ENCODE assay signal across 17 cellular contexts in genomic region chr12:57384512-57384911, GRCh38. TPM values are rescaled to one million over a fixed set of nuclear protein-coding genes. Genes with fewer than 3 reads are reported as not detected.
DNase-seq lines count a peak whose midpoint lies in the region; ATAC-seq and TF ChIP-seq lines count a peak whose summit lies in the region.
"Had no signal": no experiment of that assay in that cellular context is flagged by ENCODE, and none has a peak within 500 bp of the region (broad histone marks: within the 10 kb centered on the region; RNA-seq: fewer than 3 reads in every experiment).

No MANE protein-coding gene starts in this region.

- H3K27me3 Mint-ChIP-seq in CD8-positive, alpha-beta memory T cell: no peaks in the 10 kb centered on the region
- no peaks in the 10 kb centered on the region for H3K27me3 Mint-ChIP-seq in nephron (ENCODE audit: low read depth)
- H3K27me3 Mint-ChIP-seq: CD4-positive, CD25-positive, alpha-beta regulatory T cell had no signal

- peaks cover 4 to 13% (median 8%) of the 10 kb centered on the region in 3 donors for H3K4me1 Mint-ChIP-seq in CD8-positive, alpha-beta memory T cell
- H3K4me1 Mint-ChIP-seq in nephron: no peaks in the 10 kb centered on the region

- peaks cover 0 to 43% (median 13%) of the 10 kb centered on the region in 3 donors for H3K36me3 Mint-ChIP-seq in CD8-positive, alpha-beta memory T cell
- H3K36me3 Mint-ChIP-seq in nephron (ENCODE audit: low read depth): peaks cover 31% of the 10 kb centered on the region

- no peaks in the 10 kb centered on the region for H3K4me1 ChIP-seq in CD8-positive, alpha-beta memory T cell (ENCODE audit: insufficient read depth, low read length)
- H3K4me1 ChIP-seq in ascending aorta: peaks cover 0 to 3% of the 10 kb centered on the region in 2 donors
- peaks cover 8% of the 10 kb centered on the region for H3K4me1 ChIP-seq in psoas muscle
- H3K4me1 ChIP-seq in upper lobe of right lung: no peaks in the 10 kb centered on the region
- H3K4me1 ChIP-seq: BE2C, Caco-2 had no signal

- WGBS in psoas muscle, 3 donors: 34 to 71% (median 41%) methylated on average over 3 of the region's 3 CpGs

- ATAC-seq in psoas muscle (no peak), upper lobe of right lung (no peak)

- no peak overlapping the region for H3K4me3 Mint-ChIP-seq in CD8-positive, alpha-beta memory T cell
- H3K4me3 Mint-ChIP-seq in nephron: no peak overlapping the region
- H3K4me3 Mint-ChIP-seq: CD4-positive, CD25-positive, alpha-beta regulatory T cell had no signal

- CTCF ChIA-PET in CD8-positive, alpha-beta memory T cell (lab: Charles Lee): no interaction called here
- CTCF ChIA-PET in RWPE1 (lab: Yijun Ruan, JAX): interaction anchor here (0.7 kb wide), 1 partner anchor 44 kb away, joined by 6 read pairs; no protein-coding TSS in a partner anchor

- peak overlapping the region in 5 of 8 donors; percentile 6 to 68 (median 23) for H3K27ac Mint-ChIP-seq in CD8-positive, alpha-beta memory T cell
- peak overlapping the region in 2 of 3 experiments; percentile 24 to 31 for H3K27ac Mint-ChIP-seq in nephron

- intact Hi-C loops in ascending aorta (cut with DNase I): no loop called here
- intact Hi-C loops in psoas muscle (cut with DNase I): no loop called here
- intact Hi-C loops in upper lobe of right lung (cut with DNase I): no loop called here

- no peaks in the 10 kb centered on the region for H3K27me3 ChIP-seq in CD8-positive, alpha-beta memory T cell (ENCODE audit: insufficient read depth, low read length, poor library complexity, severe bottlenecking)
- H3K27me3 ChIP-seq in ascending aorta: no peaks in the 10 kb centered on the region
- no peaks in the 10 kb centered on the region for H3K27me3 ChIP-seq in psoas muscle (ENCODE audit: insufficient read depth in 3 of 3, low read length in 2 of 3)
- no peaks in the 10 kb centered on the region for H3K27me3 ChIP-seq in upper lobe of right lung
- H3K27me3 ChIP-seq: BE2C had no signal

- H3K4me3 ChIP-seq in CD8-positive, alpha-beta memory T cell (ENCODE audit: low read length): no peak overlapping the region
- H3K4me3 ChIP-seq in ascending aorta (no peak overlapping the region), coronary artery (no peak overlapping the region), psoas muscle (no peak overlapping the region), upper lobe of right lung (no peak overlapping the region)
- H3K4me3 ChIP-seq: GM23248, HAP-1 had no signal

- no peaks in the 10 kb centered on the region for H3K36me3 ChIP-seq in CD8-positive, alpha-beta memory T cell (ENCODE audit: insufficient read depth, low read length)
- H3K36me3 ChIP-seq in ascending aorta (no peaks in the 10 kb centered on the region), psoas muscle (ENCODE audit: insufficient read depth in 1 of 2, low read depth in 1 of 2) (peaks cover 0 to 14% of the 10 kb centered on the region in 2 donors), upper lobe of right lung (peaks cover 5% of the 10 kb centered on the region)
- H3K36me3 ChIP-seq: HAP-1 had no signal

- H3K27ac ChIP-seq in CD8-positive, alpha-beta memory T cell (ENCODE audit: low read depth, low read length): no peak overlapping the region
- H3K27ac ChIP-seq in RWPE1: peak overlapping the region; percentile 38; the same call in 1 of the 2 replicates
- H3K27ac ChIP-seq in ascending aorta: peak overlapping the region; percentile 23 to 64
- H3K27ac ChIP-seq in coronary artery: no peak overlapping the region
- H3K27ac ChIP-seq in psoas muscle: no peak overlapping the region
- H3K27ac ChIP-seq in upper lobe of right lung: no peak overlapping the region
- H3K27ac ChIP-seq: GM23248, HL-60 had no signal

- H3K9me3 ChIP-seq in CD8-positive, alpha-beta memory T cell (ENCODE audit: low read length): no peaks in the 10 kb centered on the region
- H3K9me3 ChIP-seq in ascending aorta (no peaks in the 10 kb centered on the region), psoas muscle (no peaks in the 10 kb centered on the region), upper lobe of right lung (no peaks in the 10 kb centered on the region)
- H3K9me3 ChIP-seq: BE2C, Caco-2, HAP-1 had no signal

- DNase-seq in CD8-positive, alpha-beta memory T cell: no peak
- DNase-seq in RWPE1 (ENCODE audit: low spot score): no peak
- DNase-seq in ascending aorta (ENCODE audit: low spot score in 2 of 2): no peak
- no peak for DNase-seq in coronary artery (ENCODE audit: low spot score)
- no peak for DNase-seq in psoas muscle
- no peak for DNase-seq in upper lobe of right lung
- DNase-seq in NCI-H2196 treated with DMSO at 0.1 percent for 48 hours (lab: John Stamatoyannopoulos, UW; ENCODE audit: unreplicated experiment): no peak
- DNase-seq: ACHN; BE2C; C1 segment of cervical spinal cord; Caco-2; CD4-positive, CD25-positive, alpha-beta regulatory T cell; GM23248 had no signal

- no peaks in the 10 kb centered on the region for H3K9me3 Mint-ChIP-seq in CD8-positive, alpha-beta memory T cell
- no peaks in the 10 kb centered on the region for H3K9me3 Mint-ChIP-seq in nephron
- H3K9me3 Mint-ChIP-seq: CD4-positive, CD25-positive, alpha-beta regulatory T cell had no signal

- TF ChIP-seq CTCF in RWPE1 (conservative IDR thresholded peaks at IDR 0.05; ENCODE audit: low read depth): no peak
- TF ChIP-seq CTCF in ascending aorta (IDR thresholded peaks at IDR 0.05): no peak
- TF ChIP-seq CTCF in nephron (IDR thresholded peaks at IDR 0.05; ENCODE audit: unreplicated experiment in 3 of 3): no peak
- TF ChIP-seq CTCF in coronary artery (IDR thresholded peaks at IDR 0.05): no peak
- TF ChIP-seq CTCF in psoas muscle (IDR thresholded peaks at IDR 0.05): no peak
- TF ChIP-seq CTCF in upper lobe of right lung (IDR thresholded peaks at IDR 0.05): no peak

- POLR2A ChIA-PET in CD8-positive, alpha-beta memory T cell (lab: Charles Lee): no interaction called here
- POLR2A ChIA-PET in RWPE1 (lab: Yijun Ruan, JAX; ENCODE audit: low non-redundant PET): no interaction called here

RNA-seq across cellular contexts. Expression of gene R3HDM2, which starts 46.3 kb away (rescaled TPM):
- 10 to 100 TPM; 28.2 to 36.8 TPM for total RNA-seq in CD8-positive, alpha-beta memory T cell
- 15.1 TPM for polyA plus RNA-seq in CD8-positive, alpha-beta memory T cell
- total RNA-seq in ascending aorta: 49.5 TPM
- total RNA-seq in psoas muscle: 10 to 100 TPM; 41.4 to 64.9 (median 45.0) TPM
- polyA plus RNA-seq in psoas muscle: 10 to 100 TPM; 12.1 to 22.6 (median 20.9) TPM
- 81.0 TPM for total RNA-seq in upper lobe of right lung

RNA-seq across cellular contexts. Expression of gene INHBC, which starts 50.1 kb away (rescaled TPM):
- total RNA-seq in CD8-positive, alpha-beta memory T cell: under 1 TPM; 0.11 TPM
- polyA plus RNA-seq in CD8-positive, alpha-beta memory T cell: not detected
- total RNA-seq in ascending aorta (not detected), psoas muscle (under 1 TPM in 2 of 4 donors, not detected in 2; 0.18 to 0.21 TPM), upper lobe of right lung (not detected)
- polyA plus RNA-seq in psoas muscle: under 1 TPM in 1 of 3 donors, not detected in 2; 0.05 TPM
- total RNA-seq: Caco-2; CD4-positive, CD25-positive, alpha-beta regulatory T cell; GM23248; H4 had no signal
- polyA plus RNA-seq: GM23248 had no signal

Comparison
In these comparisons a context has a peak if more than half of its experiments do, and no peak if none do; other contexts are left out.
1. H3K27ac ChIP-seq: peak in RWPE1 (single experiment) and ascending aorta (2 of 2); none in CD8-positive, alpha-beta memory T cell (single experiment), coronary artery (0 of 2), psoas muscle (single experiment) and upper lobe of right lung (single experiment).